1 cellular context compared by ENCODE assay signal in the genomic region with DNA sequence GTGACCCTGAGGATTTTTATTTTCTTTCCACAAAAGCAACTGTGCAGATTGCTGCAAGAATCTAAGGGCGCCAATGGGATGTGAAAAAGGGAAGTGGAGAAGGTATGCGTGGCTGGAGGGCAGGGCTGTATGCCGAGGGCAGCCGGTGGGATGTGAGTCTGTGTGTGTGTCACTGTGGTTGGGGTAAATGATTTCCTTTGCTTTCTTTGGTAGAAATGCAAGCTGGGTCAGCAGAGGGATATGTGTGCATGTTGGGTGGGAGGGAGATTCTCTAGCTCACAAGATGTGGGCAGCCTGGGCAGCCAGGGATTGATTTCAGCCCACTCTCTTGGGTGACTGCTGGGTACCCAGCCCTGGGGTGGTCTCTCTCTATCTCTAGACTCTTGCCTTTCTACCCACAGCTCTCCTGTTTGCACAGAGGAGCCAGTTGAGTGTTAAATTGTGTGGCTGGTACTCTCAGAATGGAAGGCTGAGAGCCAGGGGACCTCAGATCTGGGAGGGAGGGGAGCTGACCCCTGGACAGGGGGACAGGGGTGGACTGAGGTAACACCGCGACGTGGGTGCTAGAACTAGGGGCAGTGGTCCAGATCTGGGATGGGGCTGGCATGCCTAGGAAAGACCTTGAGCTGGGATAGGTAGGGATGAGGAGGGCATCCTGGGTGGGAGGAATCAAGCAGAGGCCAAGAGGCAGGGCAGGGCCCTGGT.
TF ChIP-seq lines count a peak whose summit lies in the region.

No MANE protein-coding gene starts in this region.

TF ChIP-seq in HEK293, 187 proteins besides CTCF, POLR2A, EP300 and RAD21 (continued from another document):
- TF ChIP-seq ZBTB7A (tag by site-specific recombination; IDR thresholded peaks at IDR 0.05; ENCODE audit: low read depth) (no peak), GFI1B (tag by site-specific recombination; IDR thresholded peaks at IDR 0.05) (no peak)
